32 cellular contexts compared by ENCODE assay signal in genomic region chr7:86248977-86249376, GRCh38.
"Had no signal": no experiment of that assay in that cellular context is flagged by ENCODE, and none has a peak within 500 bp of the region (broad histone marks: within the 10 kb centered on the region; RNA-seq: fewer than 3 reads in every experiment).

No MANE protein-coding gene starts in this region.

- H3K36me3 ChIP-seq: MG63, SJCRH30 had no signal

- H3K27me3 ChIP-seq: MG63, SJCRH30 had no signal

- H3K4me2 ChIP-seq: KMS-11, PC-9 had no signal

- H2AFZ ChIP-seq: PC-9 had no signal

- DNase-seq: Karpas-422, MG63, NCI-H1048, NCI-H1092 treated with DMSO at 0.1 percent for 48 hours, NCI-H1105 treated with DMSO at 0.1 percent for 48 hours, NCI-H1417, NCI-H1436, NCI-H146, NCI-H1694, NCI-H187, NCI-H1930, NCI-H2029 treated with DMSO at 0.1 percent for 48 hours, NCI-H2171 treated with DMSO at 0.1 percent for 48 hours, NCI-H2227 treated with DMSO at 0.1 percent for 48 hours, NCI-H345, NCI-H446, NCI-H510A treated with DMSO at 0.1 percent for 48 hours, NCI-H524 treated with DMSO at 0.1 percent for 48 hours, NCI-H526 treated with DMSO at 0.1 percent for 48 hours, NCI-H774, PC-9, SHP77, SIG-M5, SJCRH30, T-cell had no signal

- H3K4me1 ChIP-seq: SJCRH30 had no signal

- ATAC-seq: Panc1, Right ventricle myocardium inferior, SK-N-SH treated with all-trans-retinoic acid at 6 μM for 48 hours, T-cell had no signal

- FAIRE-seq: RCC 7860 had no signal

- H3K27ac ChIP-seq: KMS-11, PC-9, RWPE1, SJCRH30, SK-N-MC had no signal

- H3K9me3 ChIP-seq: MG63, SJCRH30 had no signal

- H3K4me3 ChIP-seq: MG63, PC-9, SJCRH30, SK-N-MC had no signal

- H3K9ac ChIP-seq: KMS-11 had no signal
